In the genomic region with DNA sequence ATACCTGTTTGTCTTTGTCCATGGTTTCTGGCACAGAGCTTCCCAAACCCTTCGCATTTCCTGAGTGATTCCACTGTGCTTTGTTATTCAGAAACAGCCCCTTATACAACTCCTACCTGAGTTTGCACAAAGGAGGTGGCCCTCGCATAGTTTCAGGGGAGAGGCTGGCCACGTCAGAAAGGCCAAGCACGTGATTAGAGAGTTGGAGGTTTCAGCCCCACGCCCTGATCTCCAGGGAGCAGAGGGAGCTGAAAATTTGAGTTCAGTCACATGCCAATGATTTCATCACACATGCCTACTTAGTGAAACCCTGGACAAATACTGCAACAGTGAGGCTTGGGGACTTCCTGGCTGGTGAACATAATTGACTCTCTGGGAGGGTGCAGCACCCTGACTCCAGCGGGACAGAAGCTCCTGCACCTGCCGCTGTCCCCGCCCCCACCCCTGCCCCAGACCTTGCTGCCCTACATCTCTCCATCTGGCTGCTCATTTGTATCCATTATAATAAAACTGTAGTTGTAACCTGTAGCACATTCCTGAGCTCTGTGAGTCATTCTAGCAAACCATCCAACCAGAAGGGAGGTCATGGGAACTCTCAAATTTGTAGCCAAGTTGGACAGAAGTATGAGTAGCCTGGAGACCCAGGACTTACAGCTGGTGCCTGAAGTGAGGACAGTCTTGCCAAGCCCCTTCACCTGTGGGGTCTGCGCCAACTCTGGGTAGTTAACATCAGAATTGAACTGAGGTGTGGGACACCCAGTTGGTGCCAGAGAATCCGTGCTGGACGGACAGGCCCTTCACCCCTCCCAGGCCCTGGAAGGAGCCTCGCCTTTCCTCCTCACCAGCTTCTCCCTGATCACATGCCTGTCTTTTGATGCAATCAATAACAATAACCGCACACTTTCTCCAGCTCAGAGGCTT, we compare ENCODE assay signal across 1 cellular context.
TF ChIP-seq lines count a peak whose summit lies in the region.

No MANE protein-coding gene starts in this region.

TF ChIP-seq in HepG2, 621 proteins besides CTCF, POLR2A, EP300 and RAD21 (continued from another document and continues in another):
- TF ChIP-seq KDM1A (CRISPR knock-in tag; IDR thresholded peaks at IDR 0.05) (no peak), ZNF598 (CRISPR knock-in tag; IDR thresholded peaks at IDR 0.05; ENCODE audit: borderline replicate concordance) (no peak), XRCC5 (optimal IDR thresholded peaks at IDR 0.05; ENCODE audit: low read length) (no peak), ZNF891 (CRISPR knock-in tag; IDR thresholded peaks at IDR 0.05) (no peak), ZNF136 (CRISPR knock-in tag; IDR thresholded peaks at IDR 0.05; ENCODE audit: low read depth) (no peak), HDAC1 (CRISPR knock-in tag; IDR thresholded peaks at IDR 0.05) (no peak), ONECUT2 (CRISPR knock-in tag; IDR thresholded peaks at IDR 0.05) (no peak), SMARCC2 (IDR thresholded peaks at IDR 0.05) (no peak), ZFP36L1 (CRISPR knock-in tag; IDR thresholded peaks at IDR 0.05) (no peak), HHEX (CRISPR knock-in tag; IDR thresholded peaks at IDR 0.05) (no peak), PHB2 (IDR thresholded peaks at IDR 0.05; ENCODE audit: partially characterized antibody) (no peak), ZNF83 (CRISPR knock-in tag; IDR thresholded peaks at IDR 0.05; ENCODE audit: borderline replicate concordance) (no peak), ZNF451 (CRISPR knock-in tag; IDR thresholded peaks at IDR 0.05) (no peak), CBX1 (IDR thresholded peaks at IDR 0.05; ENCODE audit: low read depth) (no peak), NR1H2 (CRISPR knock-in tag; IDR thresholded peaks at IDR 0.05; ENCODE audit: borderline replicate concordance, low read depth) (no peak), MED8 (CRISPR knock-in tag; IDR thresholded peaks at IDR 0.05; ENCODE audit: insufficient replicate concordance) (no peak), SAP130 (CRISPR knock-in tag; IDR thresholded peaks at IDR 0.05; ENCODE audit: low read depth) (peak; percentile 56; the same call in 1 of the 2 replicates), STAG1 (CRISPR knock-in tag; IDR thresholded peaks at IDR 0.05) (no peak), ZNF441 (CRISPR knock-in tag; IDR thresholded peaks at IDR 0.05; ENCODE audit: borderline replicate concordance) (no peak), AGO2 (optimal IDR thresholded peaks at IDR 0.05; ENCODE audit: low read depth, low read length) (no peak), PHF5A (CRISPR knock-in tag; IDR thresholded peaks at IDR 0.05; ENCODE audit: low read depth, unreplicated experiment) (no peak), AGO1 (IDR thresholded peaks at IDR 0.05; ENCODE audit: low read depth, low read length, poor library complexity, severe bottlenecking) (no peak), FOXA3 (CRISPR knock-in tag; IDR thresholded peaks at IDR 0.05) (0 out of 2 replicates have a peak, but pooled peaks have one; percentile 49), IKZF4 (CRISPR knock-in tag; IDR thresholded peaks at IDR 0.05; ENCODE audit: borderline replicate concordance, low read depth, not compliant biosample characterization) (no peak), KDM4B (CRISPR knock-in tag; IDR thresholded peaks at IDR 0.05) (no peak), NKX3-1 (CRISPR knock-in tag; IDR thresholded peaks at IDR 0.05) (no peak), ERF (CRISPR knock-in tag; IDR thresholded peaks at IDR 0.05) (0 out of 2 replicates have a peak, but pooled peaks have one; percentile 44), ZNF24 (IDR thresholded peaks at IDR 0.05) (no peak), PHF20 (CRISPR knock-in tag; IDR thresholded peaks at IDR 0.05) (no peak), RFX3 (CRISPR knock-in tag; IDR thresholded peaks at IDR 0.05) (no peak)
- TF ChIP-seq, protein P1, sequence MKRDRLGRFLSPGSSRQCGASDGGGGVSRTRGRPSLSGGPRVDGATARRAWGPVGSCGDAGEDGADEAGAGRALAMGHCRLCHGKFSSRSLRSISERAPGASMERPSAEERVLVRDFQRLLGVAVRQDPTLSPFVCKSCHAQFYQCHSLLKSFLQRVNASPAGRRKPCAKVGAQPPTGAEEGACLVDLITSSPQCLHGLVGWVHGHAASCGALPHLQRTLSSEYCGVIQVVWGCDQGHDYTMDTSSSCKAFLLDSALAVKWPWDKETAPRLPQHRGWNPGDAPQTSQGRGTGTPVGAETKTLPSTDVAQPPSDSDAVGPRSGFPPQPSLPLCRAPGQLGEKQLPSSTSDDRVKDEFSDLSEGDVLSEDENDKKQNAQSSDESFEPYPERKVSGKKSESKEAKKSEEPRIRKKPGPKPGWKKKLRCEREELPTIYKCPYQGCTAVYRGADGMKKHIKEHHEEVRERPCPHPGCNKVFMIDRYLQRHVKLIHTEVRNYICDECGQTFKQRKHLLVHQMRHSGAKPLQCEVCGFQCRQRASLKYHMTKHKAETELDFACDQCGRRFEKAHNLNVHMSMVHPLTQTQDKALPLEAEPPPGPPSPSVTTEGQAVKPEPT (CRISPR knock-in tag; IDR thresholded peaks at IDR 0.05; ENCODE audit: low read depth), result no peak
- TF ChIP-seq, protein P2, sequence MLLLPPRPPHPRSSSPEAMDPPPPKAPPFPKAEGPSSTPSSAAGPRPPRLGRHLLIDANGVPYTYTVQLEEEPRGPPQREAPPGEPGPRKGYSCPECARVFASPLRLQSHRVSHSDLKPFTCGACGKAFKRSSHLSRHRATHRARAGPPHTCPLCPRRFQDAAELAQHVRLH (CRISPR knock-in tag; IDR thresholded peaks at IDR 0.05; ENCODE audit: borderline replicate concordance, low read depth), result no peak
- TF ChIP-seq, protein P3, sequence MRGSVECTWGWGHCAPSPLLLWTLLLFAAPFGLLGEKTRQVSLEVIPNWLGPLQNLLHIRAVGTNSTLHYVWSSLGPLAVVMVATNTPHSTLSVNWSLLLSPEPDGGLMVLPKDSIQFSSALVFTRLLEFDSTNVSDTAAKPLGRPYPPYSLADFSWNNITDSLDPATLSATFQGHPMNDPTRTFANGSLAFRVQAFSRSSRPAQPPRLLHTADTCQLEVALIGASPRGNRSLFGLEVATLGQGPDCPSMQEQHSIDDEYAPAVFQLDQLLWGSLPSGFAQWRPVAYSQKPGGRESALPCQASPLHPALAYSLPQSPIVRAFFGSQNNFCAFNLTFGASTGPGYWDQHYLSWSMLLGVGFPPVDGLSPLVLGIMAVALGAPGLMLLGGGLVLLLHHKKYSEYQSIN (CRISPR knock-in tag; IDR thresholded peaks at IDR 0.05; ENCODE audit: borderline replicate concordance), result no peak
- TF ChIP-seq, protein P4, sequence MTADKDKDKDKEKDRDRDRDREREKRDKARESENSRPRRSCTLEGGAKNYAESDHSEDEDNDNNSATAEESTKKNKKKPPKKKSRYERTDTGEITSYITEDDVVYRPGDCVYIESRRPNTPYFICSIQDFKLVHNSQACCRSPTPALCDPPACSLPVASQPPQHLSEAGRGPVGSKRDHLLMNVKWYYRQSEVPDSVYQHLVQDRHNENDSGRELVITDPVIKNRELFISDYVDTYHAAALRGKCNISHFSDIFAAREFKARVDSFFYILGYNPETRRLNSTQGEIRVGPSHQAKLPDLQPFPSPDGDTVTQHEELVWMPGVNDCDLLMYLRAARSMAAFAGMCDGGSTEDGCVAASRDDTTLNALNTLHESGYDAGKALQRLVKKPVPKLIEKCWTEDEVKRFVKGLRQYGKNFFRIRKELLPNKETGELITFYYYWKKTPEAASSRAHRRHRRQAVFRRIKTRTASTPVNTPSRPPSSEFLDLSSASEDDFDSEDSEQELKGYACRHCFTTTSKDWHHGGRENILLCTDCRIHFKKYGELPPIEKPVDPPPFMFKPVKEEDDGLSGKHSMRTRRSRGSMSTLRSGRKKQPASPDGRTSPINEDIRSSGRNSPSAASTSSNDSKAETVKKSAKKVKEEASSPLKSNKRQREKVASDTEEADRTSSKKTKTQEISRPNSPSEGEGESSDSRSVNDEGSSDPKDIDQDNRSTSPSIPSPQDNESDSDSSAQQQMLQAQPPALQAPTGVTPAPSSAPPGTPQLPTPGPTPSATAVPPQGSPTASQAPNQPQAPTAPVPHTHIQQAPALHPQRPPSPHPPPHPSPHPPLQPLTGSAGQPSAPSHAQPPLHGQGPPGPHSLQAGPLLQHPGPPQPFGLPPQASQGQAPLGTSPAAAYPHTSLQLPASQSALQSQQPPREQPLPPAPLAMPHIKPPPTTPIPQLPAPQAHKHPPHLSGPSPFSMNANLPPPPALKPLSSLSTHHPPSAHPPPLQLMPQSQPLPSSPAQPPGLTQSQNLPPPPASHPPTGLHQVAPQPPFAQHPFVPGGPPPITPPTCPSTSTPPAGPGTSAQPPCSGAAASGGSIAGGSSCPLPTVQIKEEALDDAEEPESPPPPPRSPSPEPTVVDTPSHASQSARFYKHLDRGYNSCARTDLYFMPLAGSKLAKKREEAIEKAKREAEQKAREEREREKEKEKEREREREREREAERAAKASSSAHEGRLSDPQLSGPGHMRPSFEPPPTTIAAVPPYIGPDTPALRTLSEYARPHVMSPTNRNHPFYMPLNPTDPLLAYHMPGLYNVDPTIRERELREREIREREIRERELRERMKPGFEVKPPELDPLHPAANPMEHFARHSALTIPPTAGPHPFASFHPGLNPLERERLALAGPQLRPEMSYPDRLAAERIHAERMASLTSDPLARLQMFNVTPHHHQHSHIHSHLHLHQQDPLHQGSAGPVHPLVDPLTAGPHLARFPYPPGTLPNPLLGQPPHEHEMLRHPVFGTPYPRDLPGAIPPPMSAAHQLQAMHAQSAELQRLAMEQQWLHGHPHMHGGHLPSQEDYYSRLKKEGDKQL (CRISPR knock-in tag; IDR thresholded peaks at IDR 0.05; ENCODE audit: low read depth), result no peak
- TF ChIP-seq, protein P5, sequence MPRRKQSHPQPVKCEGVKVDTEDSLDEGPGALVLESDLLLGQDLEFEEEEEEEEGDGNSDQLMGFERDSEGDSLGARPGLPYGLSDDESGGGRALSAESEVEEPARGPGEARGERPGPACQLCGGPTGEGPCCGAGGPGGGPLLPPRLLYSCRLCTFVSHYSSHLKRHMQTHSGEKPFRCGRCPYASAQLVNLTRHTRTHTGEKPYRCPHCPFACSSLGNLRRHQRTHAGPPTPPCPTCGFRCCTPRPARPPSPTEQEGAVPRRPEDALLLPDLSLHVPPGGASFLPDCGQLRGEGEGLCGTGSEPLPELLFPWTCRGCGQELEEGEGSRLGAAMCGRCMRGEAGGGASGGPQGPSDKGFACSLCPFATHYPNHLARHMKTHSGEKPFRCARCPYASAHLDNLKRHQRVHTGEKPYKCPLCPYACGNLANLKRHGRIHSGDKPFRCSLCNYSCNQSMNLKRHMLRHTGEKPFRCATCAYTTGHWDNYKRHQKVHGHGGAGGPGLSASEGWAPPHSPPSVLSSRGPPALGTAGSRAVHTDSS (CRISPR knock-in tag; conservative IDR thresholded peaks at IDR 0.05), result no peak
- TF ChIP-seq, protein P6, sequence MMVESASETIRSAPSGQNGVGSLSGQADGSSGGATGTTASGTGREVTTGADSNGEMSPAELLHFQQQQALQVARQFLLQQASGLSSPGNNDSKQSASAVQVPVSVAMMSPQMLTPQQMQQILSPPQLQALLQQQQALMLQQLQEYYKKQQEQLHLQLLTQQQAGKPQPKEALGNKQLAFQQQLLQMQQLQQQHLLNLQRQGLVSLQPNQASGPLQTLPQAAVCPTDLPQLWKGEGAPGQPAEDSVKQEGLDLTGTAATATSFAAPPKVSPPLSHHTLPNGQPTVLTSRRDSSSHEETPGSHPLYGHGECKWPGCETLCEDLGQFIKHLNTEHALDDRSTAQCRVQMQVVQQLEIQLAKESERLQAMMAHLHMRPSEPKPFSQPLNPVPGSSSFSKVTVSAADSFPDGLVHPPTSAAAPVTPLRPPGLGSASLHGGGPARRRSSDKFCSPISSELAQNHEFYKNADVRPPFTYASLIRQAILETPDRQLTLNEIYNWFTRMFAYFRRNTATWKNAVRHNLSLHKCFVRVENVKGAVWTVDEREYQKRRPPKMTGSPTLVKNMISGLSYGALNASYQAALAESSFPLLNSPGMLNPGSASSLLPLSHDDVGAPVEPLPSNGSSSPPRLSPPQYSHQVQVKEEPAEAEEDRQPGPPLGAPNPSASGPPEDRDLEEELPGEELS (CRISPR knock-in tag; IDR thresholded peaks at IDR 0.05), result no peak
- TF ChIP-seq, protein P7, sequence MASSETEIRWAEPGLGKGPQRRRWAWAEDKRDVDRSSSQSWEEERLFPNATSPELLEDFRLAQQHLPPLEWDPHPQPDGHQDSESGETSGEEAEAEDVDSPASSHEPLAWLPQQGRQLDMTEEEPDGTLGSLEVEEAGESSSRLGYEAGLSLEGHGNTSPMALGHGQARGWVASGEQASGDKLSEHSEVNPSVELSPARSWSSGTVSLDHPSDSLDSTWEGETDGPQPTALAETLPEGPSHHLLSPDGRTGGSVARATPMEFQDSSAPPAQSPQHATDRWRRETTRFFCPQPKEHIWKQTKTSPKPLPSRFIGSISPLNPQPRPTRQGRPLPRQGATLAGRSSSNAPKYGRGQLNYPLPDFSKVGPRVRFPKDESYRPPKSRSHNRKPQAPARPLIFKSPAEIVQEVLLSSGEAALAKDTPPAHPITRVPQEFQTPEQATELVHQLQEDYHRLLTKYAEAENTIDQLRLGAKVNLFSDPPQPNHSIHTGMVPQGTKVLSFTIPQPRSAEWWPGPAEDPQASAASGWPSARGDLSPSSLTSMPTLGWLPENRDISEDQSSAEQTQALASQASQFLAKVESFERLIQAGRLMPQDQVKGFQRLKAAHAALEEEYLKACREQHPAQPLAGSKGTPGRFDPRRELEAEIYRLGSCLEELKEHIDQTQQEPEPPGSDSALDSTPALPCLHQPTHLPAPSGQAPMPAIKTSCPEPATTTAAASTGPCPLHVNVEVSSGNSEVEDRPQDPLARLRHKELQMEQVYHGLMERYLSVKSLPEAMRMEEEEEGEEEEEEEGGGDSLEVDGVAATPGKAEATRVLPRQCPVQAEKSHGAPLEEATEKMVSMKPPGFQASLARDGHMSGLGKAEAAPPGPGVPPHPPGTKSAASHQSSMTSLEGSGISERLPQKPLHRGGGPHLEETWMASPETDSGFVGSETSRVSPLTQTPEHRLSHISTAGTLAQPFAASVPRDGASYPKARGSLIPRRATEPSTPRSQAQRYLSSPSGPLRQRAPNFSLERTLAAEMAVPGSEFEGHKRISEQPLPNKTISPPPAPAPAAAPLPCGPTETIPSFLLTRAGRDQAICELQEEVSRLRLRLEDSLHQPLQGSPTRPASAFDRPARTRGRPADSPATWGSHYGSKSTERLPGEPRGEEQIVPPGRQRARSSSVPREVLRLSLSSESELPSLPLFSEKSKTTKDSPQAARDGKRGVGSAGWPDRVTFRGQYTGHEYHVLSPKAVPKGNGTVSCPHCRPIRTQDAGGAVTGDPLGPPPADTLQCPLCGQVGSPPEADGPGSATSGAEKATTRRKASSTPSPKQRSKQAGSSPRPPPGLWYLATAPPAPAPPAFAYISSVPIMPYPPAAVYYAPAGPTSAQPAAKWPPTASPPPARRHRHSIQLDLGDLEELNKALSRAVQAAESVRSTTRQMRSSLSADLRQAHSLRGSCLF (CRISPR knock-in tag; IDR thresholded peaks at IDR 0.05; ENCODE audit: borderline replicate concordance), result no peak
- TF ChIP-seq, protein P8, sequence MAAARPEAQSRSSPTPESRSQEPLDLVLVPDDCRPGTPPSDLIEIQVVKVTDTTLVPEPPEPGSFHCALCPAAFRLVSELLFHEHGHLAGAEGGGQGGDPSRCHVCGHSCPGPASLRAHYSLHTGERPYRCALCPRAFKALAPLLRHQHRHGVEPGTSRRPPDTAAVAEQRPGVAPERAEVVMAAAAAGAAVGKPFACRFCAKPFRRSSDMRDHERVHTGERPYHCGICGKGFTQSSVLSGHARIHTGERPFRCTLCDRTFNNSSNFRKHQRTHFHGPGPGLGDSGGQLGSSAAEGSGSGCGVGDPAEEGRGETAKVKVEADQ (CRISPR knock-in tag; IDR thresholded peaks at IDR 0.05; ENCODE audit: borderline replicate concordance), result no peak
- TF ChIP-seq, protein P9, sequence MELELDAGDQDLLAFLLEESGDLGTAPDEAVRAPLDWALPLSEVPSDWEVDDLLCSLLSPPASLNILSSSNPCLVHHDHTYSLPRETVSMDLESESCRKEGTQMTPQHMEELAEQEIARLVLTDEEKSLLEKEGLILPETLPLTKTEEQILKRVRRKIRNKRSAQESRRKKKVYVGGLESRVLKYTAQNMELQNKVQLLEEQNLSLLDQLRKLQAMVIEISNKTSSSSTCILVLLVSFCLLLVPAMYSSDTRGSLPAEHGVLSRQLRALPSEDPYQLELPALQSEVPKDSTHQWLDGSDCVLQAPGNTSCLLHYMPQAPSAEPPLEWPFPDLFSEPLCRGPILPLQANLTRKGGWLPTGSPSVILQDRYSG (CRISPR knock-in tag; IDR thresholded peaks at IDR 0.05), result no peak
